In the genomic region with DNA sequence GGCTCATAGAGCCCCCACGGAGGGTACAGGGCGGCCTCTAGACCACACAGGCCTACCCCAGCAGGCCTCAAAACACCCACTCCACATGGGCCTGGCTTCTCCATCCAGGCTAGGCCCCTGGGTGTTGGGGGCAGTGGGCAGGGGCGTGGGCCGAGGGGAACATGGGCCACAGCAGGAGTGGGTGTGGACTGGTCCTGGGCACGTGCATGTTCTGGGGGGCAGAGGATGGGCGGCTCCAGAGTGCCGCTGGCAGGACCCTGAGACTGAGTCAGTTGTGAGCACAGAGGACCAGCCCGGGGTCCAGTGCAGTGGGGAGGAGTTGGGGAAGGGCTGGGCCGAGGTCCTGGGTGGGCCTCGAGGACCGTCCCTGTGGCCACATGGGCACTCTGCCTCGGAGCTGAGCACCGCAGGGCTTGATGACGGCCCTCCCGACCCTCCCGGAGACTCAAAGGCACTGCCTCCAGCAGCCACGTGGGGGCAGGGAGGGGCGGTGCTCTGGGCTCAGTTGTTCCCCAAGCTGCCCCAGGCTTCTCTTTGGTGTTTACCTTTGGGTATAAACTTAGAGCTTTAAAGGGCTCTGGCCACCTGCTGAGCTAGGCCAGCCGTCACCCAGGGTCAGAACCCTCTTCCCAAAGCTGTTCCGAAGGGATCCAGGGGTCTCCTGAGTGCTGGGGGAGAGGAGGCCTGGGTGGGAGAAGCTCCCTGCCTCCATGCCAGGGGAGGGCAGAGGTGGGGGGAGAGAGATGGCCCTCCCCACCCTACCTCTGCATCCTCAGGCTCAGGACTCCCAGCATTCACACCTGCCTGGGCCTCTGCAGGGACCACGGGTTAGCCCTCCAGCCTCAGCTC, we compare ENCODE assay signal across 8 cellular contexts.
DNase-seq lines count a peak whose midpoint lies in the region; ATAC-seq and TF ChIP-seq lines count a peak whose summit lies in the region.

No MANE protein-coding gene starts in this region.

- intact Hi-C loops in heart right ventricle (cut with DNase I): loop anchor here in 9 of 10 donors (2.0 to 10.0 kb wide), 6 partner anchors 73 to 117 kb away; partner anchors contain the start of gene FAAP20 (in 4 of the 9)

- peaks cover 9% of the 10 kb centered on the region for H3K36me3 Mint-ChIP-seq in activated naive CD8-positive, alpha-beta T cell treated with anti-CD3 and anti-CD28 coated beads, Interleukin-2, amount 10 ng/mL, durations not matched to agents 7 days and 5 days

- 0 out of 2 replicates have a peak overlapping the region, but pooled peaks have one; percentile 17 for H3K27ac ChIP-seq in SK-N-MC
- peak overlapping the region in 9 of 10 donors; percentile 53 to 96 (median 91) for H3K27ac ChIP-seq in heart right ventricle
- peak overlapping the region; percentile 25 for H3K27ac ChIP-seq in skeletal muscle tissue (ENCODE audit: low read depth, low read length)

- in situ Hi-C loops in ACHN (cut with HindIII; ENCODE audit: low pct_ligation_motif_present, low pct_unique_long_range_greater_than_20kb, low sequenced_read_pairs): no loop called here

- H3K36me3 ChIP-seq in SK-N-MC (ENCODE audit: insufficient read depth, low read length): peaks cover 25% of the 10 kb centered on the region
- peaks cover 1 to 36% (median 27%) of the 10 kb centered on the region in 9 donors for H3K36me3 ChIP-seq in heart right ventricle
- peaks cover 20 to 23% (median 22%) of the 10 kb centered on the region in 3 donors for H3K36me3 ChIP-seq in skeletal muscle tissue (ENCODE audit: control insufficient read depth in 3 of 3, insufficient read depth in 3 of 3, low read length in 3 of 3)

- DNase-seq in ACHN: peak; percentile 18
- peak; percentile 80 for DNase-seq in GM20000 (ENCODE audit: low spot score)
- DNase-seq in SK-N-MC (ENCODE audit: low read depth, low spot score): no peak
- peak; percentile 61 for DNase-seq in activated naive CD8-positive, alpha-beta T cell treated with anti-CD3 and anti-CD28 coated beads, Interleukin-2, amount 10 ng/mL, durations not matched to agents 7 days and 5 days
- DNase-seq in heart right ventricle: peak in 1 of 2 donors; percentile 60

- H3K9ac ChIP-seq in SK-N-MC (ENCODE audit: insufficient read length): no peak overlapping the region
- peak overlapping the region in 1 of 3 donors; percentile 25 for H3K9ac ChIP-seq in skeletal muscle tissue (ENCODE audit: low read depth in 1 of 3, low read length in 3 of 3)

- H3K4me3 ChIP-seq in SK-N-MC (no peak overlapping the region), heart right ventricle (no peak overlapping the region), skeletal muscle tissue (ENCODE audit: low read length in 3 of 3) (no peak overlapping the region)

- WGBS in heart right ventricle, 2 donors: 45 to 50% methylated on average over 21 of the region's 21 CpGs

- H3K27ac Mint-ChIP-seq in activated naive CD8-positive, alpha-beta T cell treated with anti-CD3 and anti-CD28 coated beads, Interleukin-2, amount 10 ng/mL, durations not matched to agents 7 days and 5 days: peak overlapping the region; percentile 51

- TF ChIP-seq CTCF in GM20000 (IDR thresholded peaks at IDR 0.05; ENCODE audit: extremely low read depth, missing control alignments) (peak; percentile 23), heart right ventricle (IDR thresholded peaks at IDR 0.05) (peak in 8 of 9 donors; percentile 16 to 53 (median 38))

- H3K9me3 ChIP-seq in SK-N-MC (ENCODE audit: low read depth, low read length) (no peaks in the 10 kb centered on the region), heart right ventricle (no peaks in the 10 kb centered on the region), skeletal muscle tissue (ENCODE audit: control insufficient read depth in 3 of 3, low read length in 3 of 3) (no peaks in the 10 kb centered on the region)

- ATAC-seq in activated naive CD8-positive, alpha-beta T cell treated with anti-CD3 and anti-CD28 coated beads, Interleukin-2, amount 10 ng/mL, durations not matched to agents 7 days and 5 days (ENCODE audit: low read depth): peak; percentile 30
- ATAC-seq in heart right ventricle: peak in 7 of 8 donors; percentile 14 to 41 (median 32)
- ATAC-seq in HG03097 (IDR thresholded peaks at IDR 0.05; ENCODE audit: low FRiP score, unreplicated experiment): no peak
- no peak for ATAC-seq in HG03280 (IDR thresholded peaks at IDR 0.05; ENCODE audit: unreplicated experiment)

- H3K4me1 ChIP-seq in heart right ventricle (peaks cover 34 to 65% (median 50%) of the 10 kb centered on the region in 9 donors), skeletal muscle tissue (ENCODE audit: control insufficient read depth in 3 of 3, insufficient read depth in 3 of 3, low read length in 3 of 3) (peaks cover 39 to 41% (median 39%) of the 10 kb centered on the region in 3 donors)

- no peaks in the 10 kb centered on the region for H3K9me3 Mint-ChIP-seq in activated naive CD8-positive, alpha-beta T cell treated with anti-CD3 and anti-CD28 coated beads, Interleukin-2, amount 10 ng/mL, durations not matched to agents 7 days and 5 days

- no peaks in the 10 kb centered on the region for H3K4me1 Mint-ChIP-seq in activated naive CD8-positive, alpha-beta T cell treated with anti-CD3 and anti-CD28 coated beads, Interleukin-2, amount 10 ng/mL, durations not matched to agents 7 days and 5 days

- H3K4me3 Mint-ChIP-seq in activated naive CD8-positive, alpha-beta T cell treated with anti-CD3 and anti-CD28 coated beads, Interleukin-2, amount 10 ng/mL, durations not matched to agents 7 days and 5 days: no peak overlapping the region

- H3K27me3 ChIP-seq in heart right ventricle: peaks cover 0 to 20% (median 0%) of the 10 kb centered on the region in 7 donors
- H3K27me3 ChIP-seq in skeletal muscle tissue (ENCODE audit: control insufficient read depth in 3 of 3, insufficient read depth in 3 of 3, low read length in 3 of 3): peaks cover 0 to 2% (median 0%) of the 10 kb centered on the region in 3 donors

- POLR2A ChIA-PET in activated naive CD8-positive, alpha-beta T cell treated with anti-CD3 and anti-CD28 coated beads, Interleukin-2, amount 10 ng/mL, durations not matched to agents 7 days and 5 days (lab: Charles Lee): interaction anchor here (1.6 to 3.7 kb wide), 3 partner anchors 12 to 84 kb away, joined by 6 to 23 read pairs (median 7); no protein-coding TSS in a partner anchor

- no peaks in the 10 kb centered on the region for H3K27me3 Mint-ChIP-seq in activated naive CD8-positive, alpha-beta T cell treated with anti-CD3 and anti-CD28 coated beads, Interleukin-2, amount 10 ng/mL, durations not matched to agents 7 days and 5 days

Comparison
In these comparisons a context has a peak if more than half of its experiments do, and no peak if none do; other contexts are left out.
1. H3K27ac ChIP-seq: peak in every context shown above with its lines; median percentile 91 in heart right ventricle; 25 in skeletal muscle tissue; 17 in SK-N-MC.
2. ATAC-seq: peak in activated naive CD8-positive, alpha-beta T cell treated with anti-CD3 and anti-CD28 coated beads, Interleukin-2, amount 10 ng/mL, durations not matched to agents 7 days and 5 days (single experiment) and heart right ventricle (7 of 8); none in HG03097 (single experiment) and HG03280 (single experiment).